In genomic region chr21:46000182-46000730, GRCh38 we compare ENCODE assay signal across 17 cellular contexts. TPM values are rescaled to one million over a fixed set of nuclear protein-coding genes. Genes with fewer than 3 reads are reported as not detected.
A peak's percentile ranks its signal among the peaks of the same experiment; 100 is the strongest.
DNase-seq lines count a peak whose midpoint lies in the region; ATAC-seq and TF ChIP-seq lines count a peak whose summit lies in the region.
"Had no signal": no experiment of that assay in that cellular context is flagged by ENCODE, and none has a peak within 500 bp of the region (broad histone marks: within the 10 kb centered on the region; RNA-seq: fewer than 3 reads in every experiment).

No MANE protein-coding gene starts in this region.

- H3K27me3 ChIP-seq in sigmoid colon, result no peaks in the 10 kb centered on the region
- H3K27me3 ChIP-seq: spleen, upper lobe of right lung had no signal

- no peak overlapping the region for H3K4me3 ChIP-seq in sigmoid colon
- H3K4me3 ChIP-seq: spleen, upper lobe of right lung had no signal

- peak; percentile 35 for DNase-seq in activated CD8-positive, alpha-beta memory T cell treated with anti-CD3 and anti-CD28 coated beads, Interleukin-2, amount 50 U/mL, for 48 hours
- DNase-seq in activated CD8-positive, alpha-beta memory T cell treated with anti-CD3 and anti-CD28 coated beads for 24 hours, result no peak
- DNase-seq in central memory CD8-positive, alpha-beta T cell (ENCODE audit: low spot score in 2 of 2), result no peak
- DNase-seq in iPS-NIHi11 (ENCODE audit: low spot score) (peak; percentile 12), sigmoid colon (no peak), HK-2 (ENCODE audit: unreplicated experiment) (no peak)
- DNase-seq: effector memory CD4-positive, alpha-beta T cell; HCEC 1CT; NCI-H1092; NCI-H524 treated with DMSO at 0.1 percent for 48 hours; stimulated activated naive B cell treated with anti-CD40 and anti-IgM and Interleukin-4, amounts not matched to agents 10 μg/mL and 1 μg/mL and 100 μg/mL, for 72 hours; upper lobe of right lung had no signal

- no peak for TF ChIP-seq EP300 in sigmoid colon (IDR thresholded peaks at IDR 0.05)

- H3K4me1 Mint-ChIP-seq in central memory CD8-positive, alpha-beta T cell, result no peaks in the 10 kb centered on the region
- H3K4me1 Mint-ChIP-seq: activated CD4-positive, alpha-beta T cell treated with anti-CD3 and anti-CD28 coated beads for 36 hours had no signal

- H3K4me3 Mint-ChIP-seq in central memory CD8-positive, alpha-beta T cell, result no peak overlapping the region
- H3K4me3 Mint-ChIP-seq: activated CD4-positive, alpha-beta T cell treated with anti-CD3 and anti-CD28 coated beads for 36 hours; stimulated activated naive B cell treated with anti-CD40 and anti-IgM and Interleukin-4, amounts not matched to agents 10 μg/mL and 1 μg/mL and 100 μg/mL, for 72 hours had no signal

- H3K9me3 Mint-ChIP-seq in central memory CD8-positive, alpha-beta T cell, result peaks cover 8% of the 10 kb centered on the region

- TF ChIP-seq POLR2A in sigmoid colon (IDR thresholded peaks at IDR 0.05), result no peak

- H3K36me3 Mint-ChIP-seq in central memory CD8-positive, alpha-beta T cell (ENCODE audit: insufficient read depth), result peaks cover 2% of the 10 kb centered on the region

- no peak for TF ChIP-seq CTCF in sigmoid colon (IDR thresholded peaks at IDR 0.05)

- peaks cover 72 to 95% (median 79%) of the 10 kb centered on the region in 4 donors for H3K36me3 ChIP-seq in sigmoid colon

- peaks cover 0 to 51% (median 25%) of the 10 kb centered on the region in 4 donors for H3K4me1 ChIP-seq in sigmoid colon
- H3K4me1 ChIP-seq: spleen, upper lobe of right lung had no signal

- H3K27ac ChIP-seq in sigmoid colon, result peak overlapping the region; percentile 76 to 86 (median 81)
- H3K27ac ChIP-seq: spleen, upper lobe of right lung had no signal

- no peak for ATAC-seq in central memory CD8-positive, alpha-beta T cell (replicated peaks; ENCODE audit: extremely low read depth, poor library complexity, severe bottlenecking)
- ATAC-seq in HG03095 (IDR thresholded peaks at IDR 0.05; ENCODE audit: unreplicated experiment), result no peak
- ATAC-seq in HG03469 (IDR thresholded peaks at IDR 0.05; ENCODE audit: unreplicated experiment), result no peak
- ATAC-seq: activated CD4-positive, alpha-beta T cell treated with anti-CD3 and anti-CD28 coated beads for 36 hours; stimulated activated naive B cell treated with anti-CD40 and anti-IgM and Interleukin-4, amounts not matched to agents 10 μg/mL and 1 μg/mL and 100 μg/mL, for 72 hours; upper lobe of right lung had no signal

- intact Hi-C loops in sigmoid colon (cut with DNase I), result no loop called here

- H3K9me3 ChIP-seq in sigmoid colon, result no peaks in the 10 kb centered on the region
- H3K9me3 ChIP-seq: upper lobe of right lung had no signal

- no peaks in the 10 kb centered on the region for H3K27me3 Mint-ChIP-seq in central memory CD8-positive, alpha-beta T cell
- H3K27me3 Mint-ChIP-seq: activated CD4-positive, alpha-beta T cell treated with anti-CD3 and anti-CD28 coated beads for 36 hours; progenitor cell of endocrine pancreas; stimulated activated naive B cell treated with anti-CD40 and anti-IgM and Interleukin-4, amounts not matched to agents 10 μg/mL and 1 μg/mL and 100 μg/mL, for 72 hours had no signal

- peak overlapping the region; percentile 39 for H3K27ac Mint-ChIP-seq in central memory CD8-positive, alpha-beta T cell (ENCODE audit: low read depth)
- H3K27ac Mint-ChIP-seq: activated CD4-positive, alpha-beta T cell treated with anti-CD3 and anti-CD28 coated beads for 36 hours; progenitor cell of endocrine pancreas; stimulated activated naive B cell treated with anti-CD40 and anti-IgM and Interleukin-4, amounts not matched to agents 10 μg/mL and 1 μg/mL and 100 μg/mL, for 72 hours had no signal

- WGBS in sigmoid colon, 2 donors, result 80 to 85% methylated on average over 27 of the region's 27 CpGs

RNA-seq across cellular contexts. Expression of gene COL6A1, which starts 18.7 kb away (rescaled TPM):
- total RNA-seq in sigmoid colon, result 1,000 to 10,000 TPM in 2 of 4 donors, 100 to 1,000 TPM in 2; 622 to 1,755 (median 1,184) TPM
- 100 to 1,000 TPM in 1 of 3 donors, 10 to 100 TPM in 2; 14.3 to 131 (median 28.2) TPM for polyA plus RNA-seq in sigmoid colon

Comparison
In these comparisons a context has a peak if more than half of its experiments do, and no peak if none do; other contexts are left out.
1. DNase-seq: peak in activated CD8-positive, alpha-beta memory T cell treated with anti-CD3 and anti-CD28 coated beads, Interleukin-2, amount 50 U/mL, for 48 hours (single experiment) and iPS-NIHi11 (single experiment); none in activated CD8-positive, alpha-beta memory T cell treated with anti-CD3 and anti-CD28 coated beads for 24 hours (single experiment), central memory CD8-positive, alpha-beta T cell (0 of 2), sigmoid colon (single experiment) and HK-2 (single experiment).